Comparison of ENCODE assay signal across 1 cellular context in genomic region chr12:82358200-82359114, GRCh38.
TF ChIP-seq lines count a peak whose summit lies in the region.

CCDC59 (minus strand) TSS chr12:82358387; CDS start chr12:82358376, 11 bp downstream.
METTL25 (plus strand) TSS chr12:82358529; CDS start chr12:82358566, 37 bp downstream.

TF ChIP-seq in H1, 55 proteins besides CTCF, POLR2A, EP300 and RAD21:
- peak; percentile 74; the same call in 1 of the 2 replicates for TF ChIP-seq SP4 (IDR thresholded peaks at IDR 0.05; ENCODE audit: low read length)
- TF ChIP-seq CBX8 (IDR thresholded peaks at IDR 0.05; ENCODE audit: borderline replicate concordance, low read depth, low read length) = no peak
- TF ChIP-seq TEAD4 (IDR thresholded peaks at IDR 0.05; ENCODE audit: low read depth, low read length) = peak; percentile 92
- peak; percentile 80 for TF ChIP-seq MAX (IDR thresholded peaks at IDR 0.05)
- no peak for TF ChIP-seq USF2 (IDR thresholded peaks at IDR 0.05; ENCODE audit: low read length)
- TF ChIP-seq RNF2 (IDR thresholded peaks at IDR 0.05; ENCODE audit: borderline replicate concordance, low read depth, low read length, missing control alignments, poor library complexity, severe bottlenecking) = no peak
- no peak for TF ChIP-seq POU5F1 (IDR thresholded peaks at IDR 0.05; ENCODE audit: low read depth, low read length)
- TF ChIP-seq JUN (IDR thresholded peaks at IDR 0.05; ENCODE audit: low read depth, low read length) = no peak
- peak; percentile 87 for TF ChIP-seq RBBP5 (IDR thresholded peaks at IDR 0.05; ENCODE audit: borderline replicate concordance, low read depth, low read length)
- TF ChIP-seq CREB1 (IDR thresholded peaks at IDR 0.05) = peak; percentile 100
- no peak for TF ChIP-seq CHD7 (IDR thresholded peaks at IDR 0.05; ENCODE audit: insufficient replicate concordance, low read length)
- TF ChIP-seq MAFK (IDR thresholded peaks at IDR 0.05; ENCODE audit: low read depth, low read length) = no peak
- TF ChIP-seq JUND (IDR thresholded peaks at IDR 0.05; ENCODE audit: low read length) = peak; percentile 70
- no peak for TF ChIP-seq BCL11A (IDR thresholded peaks at IDR 0.05; ENCODE audit: low read depth in 2 of 2, low read length in 2 of 2)
- TF ChIP-seq ATF3 (IDR thresholded peaks at IDR 0.05; ENCODE audit: insufficient read depth, low read depth, low read length) = peak; percentile 94
- TF ChIP-seq SIX5 (IDR thresholded peaks at IDR 0.05; ENCODE audit: low read depth, low read length) = no peak; the same call in 1 of the 2 replicates
- TF ChIP-seq GTF2F1 (IDR thresholded peaks at IDR 0.05; ENCODE audit: borderline replicate concordance, low read depth, low read length) = peak; percentile 59; the same call in 1 of the 2 replicates
- TF ChIP-seq ZNF274 (IDR thresholded peaks at IDR 0.05; ENCODE audit: borderline replicate concordance, extremely low read depth, low read length) = no peak
- TF ChIP-seq SUZ12 (IDR thresholded peaks at IDR 0.05; ENCODE audit: low read length) = no peak
- no peak for TF ChIP-seq CEBPB (IDR thresholded peaks at IDR 0.05; ENCODE audit: low read depth, low read length)
- TF ChIP-seq E2F6 (IDR thresholded peaks at IDR 0.05) = peak; percentile 21; the same call in 1 of the 2 replicates
- peak; percentile 59; the same call in 1 of the 2 replicates for TF ChIP-seq TCF12 (IDR thresholded peaks at IDR 0.05; ENCODE audit: low read depth, low read length)
- TF ChIP-seq NRF1 (IDR thresholded peaks at IDR 0.05; ENCODE audit: low read depth, low read length) = no peak
- TF ChIP-seq BACH1 (IDR thresholded peaks at IDR 0.05; ENCODE audit: low read length) = no peak
- TF ChIP-seq CHD1 (IDR thresholded peaks at IDR 0.05; ENCODE audit: low read depth, low read length) = no peak
- peak; percentile 96 for TF ChIP-seq TBP (IDR thresholded peaks at IDR 0.05; ENCODE audit: low read depth, low read length)
- TF ChIP-seq ASH2L (IDR thresholded peaks at IDR 0.05; ENCODE audit: low read length) = peak; percentile 99
- peak; percentile 5; the same call in 1 of the 2 replicates for TF ChIP-seq SP2 (IDR thresholded peaks at IDR 0.05; ENCODE audit: low read length)
- no peak for TF ChIP-seq CBX5 (IDR thresholded peaks at IDR 0.05; ENCODE audit: low read depth, low read length)
- TF ChIP-seq GABPA (IDR thresholded peaks at IDR 0.05; ENCODE audit: borderline replicate concordance, insufficient read depth, low read length) = no peak
- TF ChIP-seq EGR1 (IDR thresholded peaks at IDR 0.05; ENCODE audit: borderline replicate concordance, low read depth, low read length) = peak; percentile 47; the same call in 1 of the 2 replicates
- TF ChIP-seq SIN3A (conservative IDR thresholded peaks at IDR 0.05 in 1 of 2, IDR thresholded peaks at IDR 0.05 in 1 of 2; ENCODE audit: low read depth in 1 of 2, low read length in 2 of 2) = peak in 1 of 2 experiments; percentile 82; a peak in 2 of 4 replicates
- TF ChIP-seq CTBP2 (IDR thresholded peaks at IDR 0.05; ENCODE audit: borderline replicate concordance, insufficient read depth, insufficient read length, low read length) = no peak
- no peak for TF ChIP-seq RFX5 (IDR thresholded peaks at IDR 0.05; ENCODE audit: borderline replicate concordance, low read depth, low read length)
- peak; percentile 99 for TF ChIP-seq POLR2AphosphoS5 (IDR thresholded peaks at IDR 0.05; ENCODE audit: low read depth, low read length)
- no peak for TF ChIP-seq SIRT6 (IDR thresholded peaks at IDR 0.05; ENCODE audit: low read length)
- peak in 1 of 2 experiments; percentile 87; a peak in 2 of 4 replicates for TF ChIP-seq HDAC2 (IDR thresholded peaks at IDR 0.05; ENCODE audit: borderline replicate concordance in 1 of 2, low read depth in 2 of 2, low read length in 2 of 2)
- no peak for TF ChIP-seq SAP30 (IDR thresholded peaks at IDR 0.05; ENCODE audit: insufficient read depth, insufficient replicate concordance, low read length)
- TF ChIP-seq YY1 (IDR thresholded peaks at IDR 0.05; ENCODE audit: low read depth, low read length) = peak; percentile 98
- no peak for TF ChIP-seq NANOG (IDR thresholded peaks at IDR 0.05; ENCODE audit: insufficient read depth, low read depth, low read length, poor library complexity, severe bottlenecking)
- TF ChIP-seq HDAC6 (IDR thresholded peaks at IDR 0.05; ENCODE audit: low read depth, low read length) = no peak
- no peak; the same call in 1 of the 2 replicates for TF ChIP-seq CHD2 (IDR thresholded peaks at IDR 0.05; ENCODE audit: low read length)
- TF ChIP-seq KDM1A (IDR thresholded peaks at IDR 0.05; ENCODE audit: borderline replicate concordance, low read length) = no peak
- TF ChIP-seq RXRA (IDR thresholded peaks at IDR 0.05; ENCODE audit: insufficient read depth, low read depth, low read length) = 0 out of 2 replicates have a peak, but pooled peaks have one; percentile 45
- TF ChIP-seq SRF (IDR thresholded peaks at IDR 0.05; ENCODE audit: low read depth, low read length) = peak; percentile 99
- TF ChIP-seq TAF1 (IDR thresholded peaks at IDR 0.05; ENCODE audit: low read depth, low read length) = peak; percentile 100
- peak; percentile 19; the same call in 1 of the 2 replicates for TF ChIP-seq BRCA1 (IDR thresholded peaks at IDR 0.05; ENCODE audit: low read depth, low read length)
- peak; percentile 99 for TF ChIP-seq TAF7 (optimal IDR thresholded peaks at IDR 0.05; ENCODE audit: borderline replicate concordance, low read depth, low read length)
- no peak for TF ChIP-seq FOSL1 (IDR thresholded peaks at IDR 0.05; ENCODE audit: insufficient read depth, low read depth, low read length)
- no peak for TF ChIP-seq EZH2 (IDR thresholded peaks at IDR 0.05; ENCODE audit: low read depth, low read length, severe bottlenecking)
- TF ChIP-seq SP1 (IDR thresholded peaks at IDR 0.05; ENCODE audit: low read depth, low read length) = peak; percentile 85
- peak; percentile 99 for TF ChIP-seq KDM5A (IDR thresholded peaks at IDR 0.05; ENCODE audit: low read length)
- peak; percentile 99 for TF ChIP-seq KDM4A (IDR thresholded peaks at IDR 0.05; ENCODE audit: low read depth, low read length, severe bottlenecking)
- peak; percentile 91; the same call in 1 of the 2 replicates for TF ChIP-seq ATF2 (IDR thresholded peaks at IDR 0.05; ENCODE audit: low read length)
- TF ChIP-seq PHF8 (conservative IDR thresholded peaks at IDR 0.05; ENCODE audit: low read depth, low read length) = peak; percentile 100
